ENCODE assay signal across 29 cellular contexts in the genomic region with DNA sequence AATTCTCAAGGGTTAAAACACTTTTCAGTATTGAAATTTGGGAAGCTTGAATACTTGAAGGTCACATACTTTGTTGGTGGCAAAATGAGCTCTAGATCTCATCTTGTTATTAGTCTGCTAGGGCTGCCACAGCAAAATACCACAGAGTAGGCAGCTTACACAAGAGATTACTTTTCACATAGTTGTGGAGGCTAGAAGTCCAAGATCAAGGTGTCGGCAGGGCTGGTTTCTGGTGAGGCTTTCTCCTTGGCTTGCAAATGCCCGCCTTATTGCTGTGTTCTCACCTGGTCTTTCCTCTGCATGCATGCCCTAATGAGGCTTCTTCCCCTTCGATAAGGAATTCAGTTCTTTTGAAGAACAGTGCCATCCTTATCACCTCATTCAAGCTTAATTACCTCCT.
"Had no signal": no experiment of that assay in that cellular context is flagged by ENCODE, and none has a peak within 500 bp of the region (broad histone marks: within the 10 kb centered on the region; RNA-seq: fewer than 3 reads in every experiment).

No MANE protein-coding gene starts in this region.

- H3K27ac Mint-ChIP-seq: natural killer cell; nephron; progenitor cell of endocrine pancreas; stimulated activated effector memory CD8-positive, alpha-beta T cell treated with anti-CD3 and anti-CD28 coated beads, Interleukin-12 subunit alpha, Interleukin-12 subunit beta, amount 100 ng/mL, for 72 hours; stimulated activated naive CD8-positive, alpha-beta T cell treated with anti-CD3 and anti-CD28 coated beads, Interleukin-15, amount 100 ng/mL, for 72 hours; type B pancreatic cell had no signal

- H3K4me3 Mint-ChIP-seq: natural killer cell; nephron; neural progenitor cell; stimulated activated effector memory CD8-positive, alpha-beta T cell treated with anti-CD3 and anti-CD28 coated beads, Interleukin-12 subunit alpha, Interleukin-12 subunit beta, amount 100 ng/mL, for 72 hours; stimulated activated naive CD8-positive, alpha-beta T cell treated with anti-CD3 and anti-CD28 coated beads, Interleukin-15, amount 100 ng/mL, for 72 hours; type B pancreatic cell had no signal

- H3K4me3 ChIP-seq: neural progenitor cell, ovary, psoas muscle, right lobe of liver, sigmoid colon, suprapubic skin, testis, tibial artery, transverse colon, upper lobe of right lung, uterus had no signal

- H3K4me2 ChIP-seq: neural progenitor cell had no signal

- H3K27me3 Mint-ChIP-seq: stimulated activated naive CD8-positive, alpha-beta T cell treated with anti-CD3 and anti-CD28 coated beads, Interleukin-15, amount 100 ng/mL, for 72 hours; type B pancreatic cell had no signal

- H3K9ac ChIP-seq: neural progenitor cell, parathyroid adenoma had no signal

- H3K27ac ChIP-seq: neural progenitor cell, ovary, parathyroid adenoma, psoas muscle, right lobe of liver, sigmoid colon, suprapubic skin, testis, tibial artery, transverse colon, upper lobe of right lung, uterus had no signal

- H3K4me1 Mint-ChIP-seq: natural killer cell; nephron; stimulated activated effector memory CD8-positive, alpha-beta T cell treated with anti-CD3 and anti-CD28 coated beads, Interleukin-12 subunit alpha, Interleukin-12 subunit beta, amount 100 ng/mL, for 72 hours had no signal

- H3K9me3 Mint-ChIP-seq: natural killer cell; stimulated activated effector memory CD8-positive, alpha-beta T cell treated with anti-CD3 and anti-CD28 coated beads, Interleukin-12 subunit alpha, Interleukin-12 subunit beta, amount 100 ng/mL, for 72 hours had no signal

- H3K36me3 Mint-ChIP-seq: natural killer cell; neural progenitor cell; stimulated activated effector memory CD8-positive, alpha-beta T cell treated with anti-CD3 and anti-CD28 coated beads, Interleukin-12 subunit alpha, Interleukin-12 subunit beta, amount 100 ng/mL, for 72 hours had no signal

- ATAC-seq: natural killer cell; psoas muscle; right cardiac atrium; right lobe of liver; stimulated activated effector memory CD8-positive, alpha-beta T cell treated with anti-CD3 and anti-CD28 coated beads, Interleukin-12 subunit alpha, Interleukin-12 subunit beta, amount 100 ng/mL, for 72 hours; stimulated activated naive CD8-positive, alpha-beta T cell treated with anti-CD3 and anti-CD28 coated beads, Interleukin-15, amount 100 ng/mL, for 72 hours; stimulated activated naive CD8-positive, alpha-beta T cell treated with anti-CD3 and anti-CD28 coated beads, Interleukin-15, Interleukin-2, amounts not matched to agents 100 U/mL and 50 U/mL, for 24 hours; upper lobe of right lung had no signal

- H3K36me3 ChIP-seq: neural progenitor cell, ovary, right lobe of liver, sigmoid colon, suprapubic skin, tibial artery, transverse colon, upper lobe of right lung, uterus had no signal

- H3K4me1 ChIP-seq: parathyroid adenoma, psoas muscle, right lobe of liver, sigmoid colon, suprapubic skin, tibial artery, transverse colon, upper lobe of right lung, uterus had no signal

- H3K27me3 ChIP-seq: neural progenitor cell, ovary, right lobe of liver, sigmoid colon, suprapubic skin, testis, tibial artery, transverse colon, upper lobe of right lung, uterus had no signal

- H2AFZ ChIP-seq: neural progenitor cell, parathyroid adenoma had no signal

- H3K9me3 ChIP-seq: ovary, psoas muscle, right lobe of liver, sigmoid colon, suprapubic skin, testis, tibial artery, transverse colon, uterus had no signal

- DNase-seq: natural killer cell; occipital lobe; ovary; posterior cingulate gyrus; psoas muscle; right cardiac atrium; right lobe of liver; sigmoid colon; small intestine; stimulated activated CD4-positive, alpha-beta T cell treated with anti-CD3 and anti-CD28 coated beads, Interleukin-15, amount 100 ng/mL, for 24 hours; stimulated activated CD4-positive, alpha-beta T cell treated with anti-CD3 and anti-CD28 coated beads, Interleukin-2, amount 100 ng/mL, for 24 hours; stimulated activated CD4-positive, alpha-beta T cell treated with anti-CD3 and anti-CD28 coated beads, Interleukin-2, amount 100 ng/mL, for 48 hours; stimulated activated CD4-positive, alpha-beta T cell treated with anti-CD3 and anti-CD28 coated beads, Interleukin-4, amount 100 ng/mL, for 24 hours; stimulated activated naive CD4-positive, alpha-beta T cell; stimulated activated naive CD8-positive, alpha-beta T cell treated with anti-CD3 and anti-CD28 coated beads, Interleukin-15, amount 100 ng/mL, for 72 hours; stimulated activated naive CD8-positive, alpha-beta T cell treated with anti-CD3 and anti-CD28 coated beads, Interleukin-15, Interleukin-2, amounts not matched to agents 100 U/mL and 50 U/mL, for 24 hours; substantia nigra; testis; tibial artery; transverse colon; upper lobe of right lung; uterus had no signal
